Comparison of ENCODE assay signal across 15 cellular contexts in the genomic region with DNA sequence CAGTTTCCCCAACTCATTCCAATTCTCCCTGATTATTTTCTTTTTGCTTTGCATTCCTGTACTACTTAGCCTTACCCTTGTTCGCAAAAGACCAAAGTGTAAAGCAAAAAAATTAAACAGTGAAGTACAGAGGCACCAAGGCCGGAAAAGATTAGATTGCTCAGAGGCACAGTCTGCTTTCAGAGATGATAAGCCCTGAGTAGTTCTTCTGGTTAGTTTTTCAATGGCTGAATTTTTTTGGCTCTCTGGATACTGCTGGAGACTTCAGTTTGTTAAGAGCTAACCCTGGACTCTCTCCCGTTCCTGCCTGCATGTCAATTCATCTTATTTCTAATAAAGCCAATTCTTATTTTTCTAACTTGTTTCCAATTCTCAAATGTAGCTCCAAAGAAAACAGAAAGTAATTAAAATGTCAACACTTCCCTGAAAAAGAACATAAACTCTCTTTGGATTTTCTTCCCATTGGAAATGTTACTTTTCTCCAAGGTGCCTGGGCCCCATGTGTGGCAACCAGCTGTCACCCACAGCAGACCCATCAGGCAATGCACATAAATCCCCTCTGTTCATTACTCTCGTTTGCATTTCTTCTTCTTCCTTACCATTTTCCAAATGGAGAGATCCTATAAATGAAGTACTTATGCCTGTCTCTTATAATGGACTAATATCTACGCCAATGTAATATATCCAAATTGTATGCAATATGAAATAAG.
DNase-seq lines count a peak whose midpoint lies in the region; ATAC-seq and TF ChIP-seq lines count a peak whose summit lies in the region.
"Had no signal": no experiment of that assay in that cellular context is flagged by ENCODE, and none has a peak within 500 bp of the region (broad histone marks: within the 10 kb centered on the region; RNA-seq: fewer than 3 reads in every experiment).

No MANE protein-coding gene starts in this region.

- peaks cover 40% of the 10 kb centered on the region for H3K36me3 Mint-ChIP-seq in CD4-positive, alpha-beta T cell (ENCODE audit: low read depth)
- peaks cover 3% of the 10 kb centered on the region for H3K36me3 Mint-ChIP-seq in effector memory CD8-positive, alpha-beta T cell (ENCODE audit: insufficient read depth)
- peaks cover 14 to 32% (median 21%) of the 10 kb centered on the region in 5 donors for H3K36me3 Mint-ChIP-seq in naive thymus-derived CD4-positive, alpha-beta T cell

- H3K18ac ChIP-seq in IMR-90 (ENCODE audit: low read depth, low read length): 0 out of 2 replicates have a peak overlapping the region, but pooled peaks have one; percentile 39

- dilution Hi-C loops in IMR-90 (cut with HindIII; ENCODE audit: low sequenced_read_pairs, unreplicated experiment): no loop called here

- H3K14ac ChIP-seq in IMR-90 (replicated peaks; ENCODE audit: low read depth, low read length): no peak overlapping the region; the same call in 1 of the 2 replicates

- no peak overlapping the region for H2BK5ac ChIP-seq in IMR-90 (ENCODE audit: low read depth, low read length, poor library complexity, severe bottlenecking)

- POLR2A ChIA-PET in CD4-positive, alpha-beta T cell (lab: Charles Lee): interaction anchor here (0.5 to 1.3 kb wide), 6 partner anchors 19 to 143 kb away, joined by 5 to 7 read pairs (median 5); partner anchors contain the start of gene BTG1
- POLR2A ChIA-PET in IMR-90 (lab: Charles Lee; ENCODE audit: unreplicated experiment): no interaction called here
- POLR2A ChIA-PET in naive thymus-derived CD4-positive, alpha-beta T cell (lab: Charles Lee): interaction anchor here (0.7 to 2.2 kb wide), 11 partner anchors 8 to 420 kb away, joined by 3 to 14 read pairs (median 3); partner anchors contain the start of gene BTG1

- no peaks in the 10 kb centered on the region for H3K36me3 ChIP-seq in IMR-90 (ENCODE audit: control insufficient read depth, insufficient read depth, low read length)
- no peaks in the 10 kb centered on the region for H3K36me3 ChIP-seq in naive thymus-derived CD4-positive, alpha-beta T cell (ENCODE audit: control insufficient read depth in 2 of 3, insufficient read depth in 3 of 3, low read length in 3 of 3)

- TF ChIP-seq POLR2A in IMR-90 (IDR thresholded peaks at IDR 0.05; ENCODE audit: low read depth, low read length): no peak

- TF ChIP-seq CTCF in CD4-positive, alpha-beta T cell (IDR thresholded peaks at IDR 0.05): no peak
- no peak for TF ChIP-seq CTCF in IMR-90 (conservative IDR thresholded peaks at IDR 0.05; ENCODE audit: low read depth, low read length)

- H2AK5ac ChIP-seq in IMR-90 (ENCODE audit: low read depth, low read length): no peak overlapping the region

- H3K9me3 ChIP-seq in CD4-positive, alpha-beta T cell (ENCODE audit: control insufficient read depth, low read length): no peaks in the 10 kb centered on the region
- H3K9me3 ChIP-seq in IMR-90 (ENCODE audit: control insufficient read depth, insufficient read depth, low read length): no peaks in the 10 kb centered on the region
- no peaks in the 10 kb centered on the region for H3K9me3 ChIP-seq in naive thymus-derived CD4-positive, alpha-beta T cell (ENCODE audit: control insufficient read depth in 2 of 3, low read length in 3 of 3)

- H3K4ac ChIP-seq in IMR-90 (ENCODE audit: low read depth, low read length): no peak overlapping the region

- WGBS in IMR-90 (ENCODE audit: extremely low coverage in 2 of 2, insufficient read length in 1 of 2), 2 experiments: 20% methylated on average over 1 of the region's 5 CpGs; no CpG with 5 or more reads in 1 of the 2 experiments

- no TSS peak for BruUV-seq in IMR-90 (replicated peaks; lab: Mats Ljungman, UMichigan)

- peak overlapping the region; percentile 38; the same call in 1 of the 2 replicates for H2BK20ac ChIP-seq in IMR-90 (ENCODE audit: low read depth, low read length)

- H3K27me3 Mint-ChIP-seq in CD4-positive, alpha-beta T cell: no peaks in the 10 kb centered on the region
- H3K27me3 Mint-ChIP-seq in effector memory CD8-positive, alpha-beta T cell: no peaks in the 10 kb centered on the region
- H3K27me3 Mint-ChIP-seq in naive thymus-derived CD4-positive, alpha-beta T cell: no peaks in the 10 kb centered on the region

- H4K20me1 ChIP-seq in IMR-90 (ENCODE audit: insufficient read depth, low read length): no peaks in the 10 kb centered on the region

- peak; percentile 34 for ATAC-seq in CD4-positive, alpha-beta T cell (ENCODE audit: poor library complexity)
- ATAC-seq in IMR-90 (ENCODE audit: low read depth) (peak; percentile 70), HG02623 (IDR thresholded peaks at IDR 0.05; ENCODE audit: unreplicated experiment) (no peak)
- ATAC-seq in effector memory CD8-positive, alpha-beta T cell (replicated peaks): no peak
- peak; percentile 52 for ATAC-seq in naive thymus-derived CD4-positive, alpha-beta T cell

- H3K4me3 ChIP-seq in IMR-90 (ENCODE audit: insufficient read depth, low read depth, low read length): no peak overlapping the region
- H3K4me3 ChIP-seq in naive thymus-derived CD4-positive, alpha-beta T cell (ENCODE audit: low read length): no peak overlapping the region

- H3K4me3 Mint-ChIP-seq in CD4-positive, alpha-beta T cell: peak overlapping the region; percentile 70
- H3K4me3 Mint-ChIP-seq in effector memory CD8-positive, alpha-beta T cell: no peak overlapping the region
- peak overlapping the region in 9 of 10 donors; percentile 50 to 83 (median 69) for H3K4me3 Mint-ChIP-seq in naive thymus-derived CD4-positive, alpha-beta T cell
- H3K4me3 Mint-ChIP-seq: endodermal cell had no signal

- no peaks in the 10 kb centered on the region for H3K27me3 ChIP-seq in CD4-positive, alpha-beta T cell (ENCODE audit: control insufficient read depth, insufficient read depth, low read length)
- no peaks in the 10 kb centered on the region for H3K27me3 ChIP-seq in IMR-90 (ENCODE audit: control insufficient read depth, insufficient read depth, low read length)
- no peaks in the 10 kb centered on the region for H3K27me3 ChIP-seq in naive thymus-derived CD4-positive, alpha-beta T cell (ENCODE audit: control insufficient read depth in 2 of 2, insufficient read depth in 2 of 2, low read length in 2 of 2)

- H2BK15ac ChIP-seq in IMR-90 (ENCODE audit: low read depth, low read length): no peak overlapping the region

- H3K4me1 Mint-ChIP-seq in CD4-positive, alpha-beta T cell (ENCODE audit: low read depth): peaks cover 74% of the 10 kb centered on the region
- H3K4me1 Mint-ChIP-seq in effector memory CD8-positive, alpha-beta T cell (ENCODE audit: low read depth in 2 of 2): peaks cover 17 to 41% of the 10 kb centered on the region in 2 donors
- H3K4me1 Mint-ChIP-seq in naive thymus-derived CD4-positive, alpha-beta T cell: peaks cover 14 to 81% (median 66%) of the 10 kb centered on the region in 7 donors

- no peak overlapping the region for H3K9ac ChIP-seq in IMR-90 (ENCODE audit: low read depth, low read length)

- no peak overlapping the region for H2AFZ ChIP-seq in IMR-90 (replicated peaks; ENCODE audit: low read length, poor library complexity)

- DNase-seq in CD4-positive, alpha-beta T cell: no peak
- DNase-seq in IMR-90 (no peak), SKM-1 treated with dmso at 0.1 percent for 144 hours (lab: John Stamatoyannopoulos, UW; ENCODE audit: unreplicated experiment) (no peak), nucleus accumbens (lab: John Stamatoyannopoulos, UW) (no peak)
- no peak for DNase-seq in effector memory CD8-positive, alpha-beta T cell
- DNase-seq in naive thymus-derived CD4-positive, alpha-beta T cell: peak in 2 of 9 donors; percentile 12 to 17
- DNase-seq in stimulated activated CD4-positive, alpha-beta T cell treated with anti-CD3 and anti-CD28 coated beads, Interleukin-2, amount 100 ng/mL, for 48 hours: no peak
- DNase-seq: activated CD4-positive, alpha-beta T cell treated with anti-CD3 and anti-CD28 coated beads, Interleukin-2, amount 50 U/mL, for 48 hours; amygdala; endodermal cell; hypothalamus; NCI-H1694 treated with DMSO at 0.1 percent for 48 hours; stimulated activated naive CD8-positive, alpha-beta T cell treated with anti-CD3 and anti-CD28 coated beads, Interleukin-15, Interleukin-2, amounts not matched to agents 100 U/mL and 50 U/mL, for 24 hours had no signal

- H3K9me3 Mint-ChIP-seq in CD4-positive, alpha-beta T cell: peaks cover 12% of the 10 kb centered on the region
- H3K9me3 Mint-ChIP-seq in effector memory CD8-positive, alpha-beta T cell: peaks cover 0 to 6% of the 10 kb centered on the region in 2 donors
- H3K9me3 Mint-ChIP-seq in naive thymus-derived CD4-positive, alpha-beta T cell: peaks cover 6 to 45% (median 23%) of the 10 kb centered on the region in 11 donors

- no peak overlapping the region for H4K91ac ChIP-seq in IMR-90 (ENCODE audit: insufficient read depth, low read depth, low read length)

- peak overlapping the region in 1 of 2 experiments; percentile 3; a peak in 1 of 4 replicates for H4K8ac ChIP-seq in IMR-90 (ENCODE audit: low read depth in 2 of 2, low read length in 2 of 2)

- H2AK9ac ChIP-seq in IMR-90 (replicated peaks; ENCODE audit: low read depth, low read length, poor library complexity): no peak overlapping the region

- H3K27ac Mint-ChIP-seq in CD4-positive, alpha-beta T cell: peak overlapping the region; percentile 85
- H3K27ac Mint-ChIP-seq in effector memory CD8-positive, alpha-beta T cell: peak overlapping the region; percentile 35 to 54
- H3K27ac Mint-ChIP-seq in naive thymus-derived CD4-positive, alpha-beta T cell: peak overlapping the region; percentile 6 to 98 (median 91)
- H3K27ac Mint-ChIP-seq: endodermal cell had no signal

- in situ Hi-C loops in IMR-90 (cut with MboI; ENCODE audit: low sequenced_read_pairs): no loop called here

- H3K9me1 ChIP-seq in IMR-90 (ENCODE audit: insufficient read depth, low read length): no peaks in the 10 kb centered on the region

- H3K4me2 ChIP-seq in IMR-90 (ENCODE audit: low read depth, low read length): no peak overlapping the region

- CTCF ChIA-PET in CD4-positive, alpha-beta T cell (lab: Charles Lee): interaction anchor here (0.8 kb wide), 1 partner anchor 28 kb away, joined by 3 read pairs; no protein-coding TSS in a partner anchor
- CTCF ChIA-PET in IMR-90 (lab: Yijun Ruan, JAX): no interaction called here
- CTCF ChIA-PET in naive thymus-derived CD4-positive, alpha-beta T cell (lab: Charles Lee): interaction anchor here (0.6 to 0.9 kb wide), 3 partner anchors 13 to 139 kb away, joined by 3 to 4 read pairs (median 3); no protein-coding TSS in a partner anchor

- no peak overlapping the region for H3K27ac ChIP-seq in CD4-positive, alpha-beta T cell (ENCODE audit: low read depth, low read length)
- no peak overlapping the region for H3K27ac ChIP-seq in IMR-90 (ENCODE audit: insufficient read depth, low read length)
- H3K27ac ChIP-seq in naive thymus-derived CD4-positive, alpha-beta T cell (ENCODE audit: low read depth, low read length): peak overlapping the region; percentile 60
- H3K27ac ChIP-seq: C4-2B had no signal

- intact Hi-C loops in CD4-positive, alpha-beta T cell (cut with DNase I, micrococcal nuclease): no loop called here
- intact Hi-C loops in IMR-90 (cut with micrococcal nuclease): no loop called here
- intact Hi-C loops in naive thymus-derived CD4-positive, alpha-beta T cell (cut with micrococcal nuclease): loop anchor here in 1 of 2 donors (1.0 kb wide), 3 partner anchors 8 to 27 kb away; no protein-coding TSS in a partner anchor

- H3K56ac ChIP-seq in IMR-90 (ENCODE audit: extremely low read depth, insufficient read depth, low read length): no peak overlapping the region

- no peak overlapping the region for H3K23ac ChIP-seq in IMR-90 (ENCODE audit: low read depth, low read length)

- peaks cover 4% of the 10 kb centered on the region for H3K4me1 ChIP-seq in IMR-90 (ENCODE audit: control insufficient read depth, insufficient read depth, low read length)
- H3K4me1 ChIP-seq in naive thymus-derived CD4-positive, alpha-beta T cell (ENCODE audit: control insufficient read depth in 2 of 2, insufficient read depth in 2 of 2, low read length in 2 of 2): peaks cover 0 to 23% of the 10 kb centered on the region in 2 donors

- no peak for TF ChIP-seq RAD21 in IMR-90 (IDR thresholded peaks at IDR 0.05; ENCODE audit: low read length)

- no peaks in the 10 kb centered on the region for H3K79me1 ChIP-seq in IMR-90 (ENCODE audit: low read depth in 1 of 2, low read length in 2 of 2)

- no peak overlapping the region for H2BK120ac ChIP-seq in IMR-90 (ENCODE audit: low read depth, low read length)

- no peak overlapping the region for H4K5ac ChIP-seq in IMR-90 (ENCODE audit: low read depth, low read length)

Comparison
In these comparisons a context has a peak if more than half of its experiments do, and no peak if none do; other contexts are left out.
1. ATAC-seq: peak in CD4-positive, alpha-beta T cell (single experiment), IMR-90 (single experiment) and naive thymus-derived CD4-positive, alpha-beta T cell (single experiment); none in effector memory CD8-positive, alpha-beta T cell (single experiment) and HG02623 (single experiment).
2. H3K4me3 Mint-ChIP-seq: peak in CD4-positive, alpha-beta T cell (single experiment) and naive thymus-derived CD4-positive, alpha-beta T cell (9 of 10); none in effector memory CD8-positive, alpha-beta T cell (0 of 2).
3. Peak in every context shown above with its lines, with median percentiles within 50 percentile points of each other: H3K27ac Mint-ChIP-seq.